6 cellular contexts compared by ENCODE assay signal in the genomic region with DNA sequence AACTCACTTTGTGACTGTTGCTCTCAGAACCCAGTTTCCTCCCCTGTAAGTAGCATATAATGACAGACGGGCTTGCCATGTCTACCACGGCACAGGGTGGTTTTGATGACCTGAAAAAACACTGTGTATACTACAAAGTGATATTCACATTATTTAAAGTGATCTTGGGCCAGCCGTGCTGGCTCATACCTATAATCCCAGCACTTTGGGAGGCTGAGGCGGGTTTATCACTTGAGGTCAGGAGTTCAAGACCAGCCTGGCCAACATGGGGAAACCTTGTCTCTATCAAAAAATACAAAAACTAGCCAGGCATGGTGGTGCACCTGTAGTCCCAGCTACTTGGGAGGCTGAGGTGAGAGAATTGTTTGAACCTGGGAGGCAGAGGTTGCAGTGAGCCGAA. TPM values are rescaled to one million over a fixed set of nuclear protein-coding genes. Genes with fewer than 3 reads are reported as not detected.
"Had no signal": no experiment of that assay in that cellular context is flagged by ENCODE, and none has a peak within 500 bp of the region (broad histone marks: within the 10 kb centered on the region; RNA-seq: fewer than 3 reads in every experiment).

No MANE protein-coding gene starts in this region.

RNA-seq across cellular contexts. Expression of a gene that starts 38.7 kb away (rescaled TPM):
- total RNA-seq: activated CD8-positive, alpha-beta memory T cell treated with anti-CD3 and anti-CD28 coated beads for 36 hours; astrocyte; NCI-H460; PC-9; SK-MEL-5; T-helper 17 cell had no signal

RNA-seq across cellular contexts. Expression of a gene that starts 58.0 kb away (rescaled TPM):
- total RNA-seq: activated CD8-positive, alpha-beta memory T cell treated with anti-CD3 and anti-CD28 coated beads for 36 hours; astrocyte; NCI-H460; PC-9; SK-MEL-5; T-helper 17 cell had no signal
